In the genomic region with DNA sequence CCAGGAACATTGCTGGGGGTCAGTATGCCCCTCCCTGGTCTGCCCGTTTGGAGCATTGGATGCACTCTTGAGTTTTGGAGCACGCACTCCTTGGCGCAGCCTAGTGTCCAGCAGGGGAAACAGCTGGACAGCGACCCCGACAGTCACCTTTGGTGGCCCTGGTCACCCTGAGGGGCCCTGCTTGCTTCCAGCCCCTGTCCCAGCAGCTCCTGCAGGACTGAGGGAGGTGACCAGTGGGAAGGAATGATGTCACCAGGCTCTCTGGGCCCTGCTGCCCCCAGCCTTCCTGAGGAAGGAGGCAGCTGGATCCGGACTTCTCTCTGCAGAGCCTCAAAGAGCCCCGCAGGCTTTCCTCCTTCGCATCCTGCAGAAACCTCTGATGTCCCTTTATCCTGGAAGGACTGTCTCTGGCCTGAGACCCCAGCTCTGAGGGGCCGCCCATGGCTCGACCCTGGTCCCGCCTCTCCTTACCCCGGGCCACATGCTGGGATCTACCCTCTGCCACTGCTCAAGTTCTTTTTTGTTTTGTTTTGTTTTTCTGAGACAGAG, we compare ENCODE assay signal across 8 cellular contexts. TPM values are rescaled to one million over a fixed set of nuclear protein-coding genes. Genes with fewer than 3 reads are reported as not detected.
A peak's percentile ranks its signal among the peaks of the same experiment; 100 is the strongest.
DNase-seq lines count a peak whose midpoint lies in the region; ATAC-seq and TF ChIP-seq lines count a peak whose summit lies in the region.

No MANE protein-coding gene starts in this region.

- no peak overlapping the region for H4K8ac ChIP-seq in IMR-90 (ENCODE audit: low read depth in 2 of 2, low read length in 2 of 2)

- no peaks in the 10 kb centered on the region for H3K4me1 ChIP-seq in BE2C
- H3K4me1 ChIP-seq in IMR-90 (ENCODE audit: control insufficient read depth, insufficient read depth, low read length) = no peaks in the 10 kb centered on the region
- peaks cover 30% of the 10 kb centered on the region for H3K4me1 ChIP-seq in effector memory CD4-positive, alpha-beta T cell (ENCODE audit: control insufficient read depth, insufficient read depth, low read length, poor library complexity, severe bottlenecking)

- H3K27me3 ChIP-seq in BE2C (peaks cover 34% of the 10 kb centered on the region), IMR-90 (ENCODE audit: control insufficient read depth, insufficient read depth, low read length) (peaks cover 23% of the 10 kb centered on the region)
- no peaks in the 10 kb centered on the region for H3K27me3 ChIP-seq in effector memory CD4-positive, alpha-beta T cell (replicated peaks; ENCODE audit: control insufficient read depth, insufficient read depth, low read length, poor library complexity, severe bottlenecking)

- H3K27ac Mint-ChIP-seq in naive thymus-derived CD8-positive, alpha-beta T cell = peak overlapping the region in 6 of 10 donors; percentile 41 to 91 (median 62)

- H3K9me3 Mint-ChIP-seq in naive thymus-derived CD8-positive, alpha-beta T cell = no peaks in the 10 kb centered on the region

- H3K14ac ChIP-seq in IMR-90 (replicated peaks; ENCODE audit: low read depth, low read length) = no peak overlapping the region

- TF ChIP-seq CTCF in BE2C (IDR thresholded peaks at IDR 0.05; ENCODE audit: low read depth, low read length) = peak; percentile 25; the same call in 1 of the 2 replicates
- 0 out of 2 replicates have a peak, but pooled peaks have one; percentile 14 for TF ChIP-seq CTCF in IMR-90 (conservative IDR thresholded peaks at IDR 0.05; ENCODE audit: low read depth, low read length)

- H3K4ac ChIP-seq in IMR-90 (ENCODE audit: low read depth, low read length) = no peak overlapping the region

- H2AK9ac ChIP-seq in IMR-90 (replicated peaks; ENCODE audit: low read depth, low read length, poor library complexity) = no peak overlapping the region

- intact Hi-C loops in IMR-90 (cut with micrococcal nuclease) = no loop called here

- H2AFZ ChIP-seq in IMR-90 (replicated peaks; ENCODE audit: low read length, poor library complexity) = peak overlapping the region; percentile 39

- POLR2A ChIA-PET in IMR-90 (lab: Charles Lee; ENCODE audit: unreplicated experiment) = no interaction called here
- POLR2A ChIA-PET in naive thymus-derived CD8-positive, alpha-beta T cell (lab: Charles Lee) = interaction anchor here (0.8 to 7.5 kb wide), 9 partner anchors 8 to 71 kb away, joined by 3 to 92 read pairs (median 5); a partner anchor contains a TSS

- no peaks in the 10 kb centered on the region for H4K20me1 ChIP-seq in IMR-90 (ENCODE audit: insufficient read depth, low read length)

- H3K23ac ChIP-seq in IMR-90 (ENCODE audit: low read depth, low read length) = no peak overlapping the region

- no peak for DNase-seq in BE2C
- no peak for DNase-seq in IMR-90
- no peak for DNase-seq in effector memory CD4-positive, alpha-beta T cell
- DNase-seq in naive thymus-derived CD8-positive, alpha-beta T cell = no peak
- DNase-seq in foreskin melanocyte = no peak
- DNase-seq in activated CD8-positive, alpha-beta memory T cell treated with anti-CD3 and anti-CD28 coated beads, Interleukin-2, amount 50 U/mL, for 48 hours = no peak

- no peak overlapping the region for H4K5ac ChIP-seq in IMR-90 (ENCODE audit: low read depth, low read length)

- H4K91ac ChIP-seq in IMR-90 (ENCODE audit: insufficient read depth, low read depth, low read length) = no peak overlapping the region

- H3K27ac ChIP-seq in IMR-90 (ENCODE audit: insufficient read depth, low read length) = no peak overlapping the region
- H3K27ac ChIP-seq in effector memory CD4-positive, alpha-beta T cell (ENCODE audit: insufficient read depth, low read length, poor library complexity, severe bottlenecking) = peak overlapping the region; percentile 0

- TF ChIP-seq RAD21 in IMR-90 (IDR thresholded peaks at IDR 0.05; ENCODE audit: low read length) = no peak

- no peak overlapping the region for H2BK120ac ChIP-seq in IMR-90 (ENCODE audit: low read depth, low read length)

- BruUV-seq in IMR-90 (replicated peaks; lab: Mats Ljungman, UMichigan) = no TSS peak

- in situ Hi-C loops in IMR-90 (cut with MboI; ENCODE audit: low sequenced_read_pairs) = no loop called here

- ATAC-seq in IMR-90 (ENCODE audit: low read depth) (no peak), GM18861 (IDR thresholded peaks at IDR 0.05; ENCODE audit: unreplicated experiment) (no peak)
- no peak for ATAC-seq in naive thymus-derived CD8-positive, alpha-beta T cell
- ATAC-seq in activated CD4-positive, CD25-positive, alpha-beta regulatory T cell treated with anti-CD3 and anti-CD28 coated beads, Interleukin-2, amount 50 U/mL, for 24 hours = no peak

- no peak overlapping the region for H3K4me3 ChIP-seq in BE2C (ENCODE audit: low read depth, low read length)
- no peak overlapping the region for H3K4me3 ChIP-seq in IMR-90 (ENCODE audit: insufficient read depth, low read depth, low read length)
- H3K4me3 ChIP-seq in effector memory CD4-positive, alpha-beta T cell (ENCODE audit: insufficient read depth, low read depth, low read length, poor library complexity, severe bottlenecking) = peak overlapping the region; percentile 7

- no peaks in the 10 kb centered on the region for H3K79me1 ChIP-seq in IMR-90 (ENCODE audit: low read depth in 1 of 2, low read length in 2 of 2)

- CTCF ChIA-PET in IMR-90 (lab: Yijun Ruan, JAX) = no interaction called here

- H3K56ac ChIP-seq in IMR-90 (ENCODE audit: extremely low read depth, insufficient read depth, low read length) = no peak overlapping the region

- no peak overlapping the region for H2BK15ac ChIP-seq in IMR-90 (ENCODE audit: low read depth, low read length)

- no peaks in the 10 kb centered on the region for H3K27me3 Mint-ChIP-seq in naive thymus-derived CD8-positive, alpha-beta T cell

- no peaks in the 10 kb centered on the region for H3K9me3 ChIP-seq in BE2C
- no peaks in the 10 kb centered on the region for H3K9me3 ChIP-seq in IMR-90 (ENCODE audit: control insufficient read depth, insufficient read depth, low read length)
- no peaks in the 10 kb centered on the region for H3K9me3 ChIP-seq in effector memory CD4-positive, alpha-beta T cell (ENCODE audit: control insufficient read depth, low read length)

- peak overlapping the region in 7 of 10 donors; percentile 6 to 70 (median 49) for H3K4me3 Mint-ChIP-seq in naive thymus-derived CD8-positive, alpha-beta T cell

- WGBS in IMR-90 (ENCODE audit: extremely low coverage in 2 of 2, insufficient read length in 1 of 2), 2 experiments = 52% methylated on average over 3 of the region's 12 CpGs; no CpG with 5 or more reads in 1 of the 2 experiments

- H3K4me2 ChIP-seq in IMR-90 (ENCODE audit: low read depth, low read length) = no peak overlapping the region

- no peaks in the 10 kb centered on the region for H3K36me3 ChIP-seq in BE2C
- no peaks in the 10 kb centered on the region for H3K36me3 ChIP-seq in IMR-90 (ENCODE audit: control insufficient read depth, insufficient read depth, low read length)
- H3K36me3 ChIP-seq in effector memory CD4-positive, alpha-beta T cell (ENCODE audit: control insufficient read depth, insufficient read depth, low read length) = no peaks in the 10 kb centered on the region

- H3K18ac ChIP-seq in IMR-90 (ENCODE audit: low read depth, low read length) = no peak overlapping the region

- no peaks in the 10 kb centered on the region for H3K36me3 Mint-ChIP-seq in naive thymus-derived CD8-positive, alpha-beta T cell

- H3K9me1 ChIP-seq in IMR-90 (ENCODE audit: insufficient read depth, low read length) = no peaks in the 10 kb centered on the region

- peaks cover 17 to 56% (median 41%) of the 10 kb centered on the region in 4 donors for H3K4me1 Mint-ChIP-seq in naive thymus-derived CD8-positive, alpha-beta T cell

- H2BK5ac ChIP-seq in IMR-90 (ENCODE audit: low read depth, low read length, poor library complexity, severe bottlenecking) = no peak overlapping the region

- no peak overlapping the region for H3K9ac ChIP-seq in IMR-90 (ENCODE audit: low read depth, low read length)

- no peak overlapping the region for H2AK5ac ChIP-seq in IMR-90 (ENCODE audit: low read depth, low read length)

- dilution Hi-C loops in IMR-90 (cut with HindIII; ENCODE audit: low sequenced_read_pairs, unreplicated experiment) = no loop called here

- no peak overlapping the region for H2BK20ac ChIP-seq in IMR-90 (ENCODE audit: low read depth, low read length)

- TF ChIP-seq POLR2A in IMR-90 (IDR thresholded peaks at IDR 0.05; ENCODE audit: low read depth, low read length) = no peak

RNA-seq across cellular contexts. Expression of a gene that starts 11.8 kb away (rescaled TPM):
- not detected for polyA plus RNA-seq in BE2C (2012; ENCODE audit: insufficient read depth, insufficient read length, low read depth)
- not detected in 2 replicates for total RNA-seq in IMR-90 (2012; rRNA removed)
- not detected in 2 replicates for polyA plus RNA-seq in IMR-90 (2012; rRNA removed)
- not detected in 2 replicates for polyA plus RNA-seq in IMR-90 (2012; cell fraction: cytosol; rRNA removed)
- polyA plus RNA-seq in IMR-90 (2012; cell fraction: nucleus; rRNA removed; ENCODE audit: low replicate concordance) = 0.02 and 0.12 TPM in 2 replicates
- under 1 TPM in 1 of 2 experiments, not detected in 1; 0.26 TPM for total RNA-seq in naive thymus-derived CD8-positive, alpha-beta T cell
- not detected for polyA plus RNA-seq in naive thymus-derived CD8-positive, alpha-beta T cell

RNA-seq across cellular contexts. Expression of a gene that starts 21.9 kb away (rescaled TPM):
- polyA plus RNA-seq in BE2C (2012; ENCODE audit: insufficient read depth, insufficient read length, low read depth) = 0.94 TPM
- 21.7 and 25.6 TPM in 2 replicates for total RNA-seq in IMR-90 (2012; rRNA removed)
- 95.7 and 99.9 TPM in 2 replicates for polyA plus RNA-seq in IMR-90 (2012; rRNA removed)
- 129 and 155 TPM in 2 replicates for polyA plus RNA-seq in IMR-90 (2012; cell fraction: cytosol; rRNA removed)
- 61.6 and 113 TPM in 2 replicates for polyA plus RNA-seq in IMR-90 (2012; cell fraction: nucleus; rRNA removed; ENCODE audit: low replicate concordance)
- total RNA-seq in naive thymus-derived CD8-positive, alpha-beta T cell = 100 to 1,000 TPM; 363 to 375 TPM
- 1,000 to 10,000 TPM; 1,686 to 2,118 (median 1,952) TPM for polyA plus RNA-seq in naive thymus-derived CD8-positive, alpha-beta T cell

RNA-seq across cellular contexts. Expression of a gene that starts 25.1 kb away (rescaled TPM):
- polyA plus RNA-seq in BE2C (2012; ENCODE audit: insufficient read depth, insufficient read length, low read depth) = 44.6 TPM
- total RNA-seq in IMR-90 (2012; rRNA removed) = 8.2 and 8.3 TPM in 2 replicates
- polyA plus RNA-seq in IMR-90 (2012; rRNA removed) = 12.7 and 14.5 TPM in 2 replicates
- 9.2 and 18.7 TPM in 2 replicates for polyA plus RNA-seq in IMR-90 (2012; cell fraction: cytosol; rRNA removed)
- polyA plus RNA-seq in IMR-90 (2012; cell fraction: nucleus; rRNA removed; ENCODE audit: low replicate concordance) = 15.6 and 43.0 TPM in 2 replicates
- total RNA-seq in naive thymus-derived CD8-positive, alpha-beta T cell = not detected
- not detected for polyA plus RNA-seq in naive thymus-derived CD8-positive, alpha-beta T cell

RNA-seq across cellular contexts. Expression of a gene that starts 41.0 kb away (rescaled TPM):
- polyA plus RNA-seq in BE2C (2012; ENCODE audit: insufficient read depth, insufficient read length, low read depth) = 0.52 TPM
- total RNA-seq in IMR-90 (2012; rRNA removed) = not detected in 2 replicates
- polyA plus RNA-seq in IMR-90 (2012; rRNA removed) = 0.07 TPM in 2 replicates
- 0.03 and 0.07 TPM in 2 replicates for polyA plus RNA-seq in IMR-90 (2012; cell fraction: cytosol; rRNA removed)
- polyA plus RNA-seq in IMR-90 (2012; cell fraction: nucleus; rRNA removed; ENCODE audit: low replicate concordance) = 0.50 and 0.57 TPM in 2 replicates
- total RNA-seq in naive thymus-derived CD8-positive, alpha-beta T cell = under 1 TPM; 0.38 to 0.60 TPM
- under 1 TPM; 0.36 to 0.94 (median 0.60) TPM for polyA plus RNA-seq in naive thymus-derived CD8-positive, alpha-beta T cell

RNA-seq across cellular contexts. Expression of a gene that starts 47.5 kb away (rescaled TPM):
- 30.1 TPM for polyA plus RNA-seq in BE2C (2012; ENCODE audit: insufficient read depth, insufficient read length, low read depth)
- total RNA-seq in IMR-90 (2012; rRNA removed) = 0.56 and 0.72 TPM in 2 replicates
- polyA plus RNA-seq in IMR-90 (2012; rRNA removed) = 4.0 and 4.1 TPM in 2 replicates
- 2.3 and 4.0 TPM in 2 replicates for polyA plus RNA-seq in IMR-90 (2012; cell fraction: cytosol; rRNA removed)
- 1.7 and 4.7 TPM in 2 replicates for polyA plus RNA-seq in IMR-90 (2012; cell fraction: nucleus; rRNA removed; ENCODE audit: low replicate concordance)
- 1 to 10 TPM; 8.9 to 9.2 TPM for total RNA-seq in naive thymus-derived CD8-positive, alpha-beta T cell
- 1 to 10 TPM in 1 of 3 donors, under 1 TPM in 2; 0.27 to 2.5 (median 0.90) TPM for polyA plus RNA-seq in naive thymus-derived CD8-positive, alpha-beta T cell

Comparison
In these comparisons a context has a peak if more than half of its experiments do, and no peak if none do; other contexts are left out.
1. RNA of a gene that starts 21.9 kb away (total RNA-seq): 363 to 375 TPM in naive thymus-derived CD8-positive, alpha-beta T cell; 21.7 to 25.6 TPM in IMR-90; every median in the first group is over 10 times any median in the second.